Comparison of ENCODE assay signal across 7 cellular contexts in genomic region chr14:103334644-103335603, GRCh38. TPM values are rescaled to one million over a fixed set of nuclear protein-coding genes. Genes with fewer than 3 reads are reported as not detected.
A peak's percentile ranks its signal among the peaks of the same experiment; 100 is the strongest.
DNase-seq lines count a peak whose midpoint lies in the region; ATAC-seq, FAIRE-seq and TF ChIP-seq lines count a peak whose summit lies in the region.

No MANE protein-coding gene starts in this region.

- H3K27ac ChIP-seq in H1 (ENCODE audit: low read depth, low read length) = peak overlapping the region; percentile 98; the same call in 1 of the 2 replicates

- peak overlapping the region; percentile 100 for H4K8ac ChIP-seq in H1 (ENCODE audit: extremely low read depth, insufficient read depth, low read length)

- no peak overlapping the region for H3K18ac ChIP-seq in H1 (ENCODE audit: extremely low read depth, low read length)

- peaks cover 6% of the 10 kb centered on the region; the same call in 1 of the 2 replicates for H3K23me2 ChIP-seq in H1 (ENCODE audit: low read depth, low read length)

- 4% methylated on average over 60 of the region's 97 CpGs; no CpG with 5 or more reads in 1 of the 2 experiments for WGBS in H1 (ENCODE audit: extremely low coverage in 1 of 2, insufficient coverage in 1 of 2, insufficient read length in 1 of 2, insufficient replicate concordance in 2 of 2, low coverage in 1 of 2, low lambda C conversion rate in 2 of 2, missing lambda C conversion rate in 1 of 2), 2 experiments

- H4K5ac ChIP-seq in H1 (ENCODE audit: insufficient read length, low read depth, low read length) = peak overlapping the region; percentile 90

- peak overlapping the region; percentile 11 for H4K91ac ChIP-seq in H1 (replicated peaks; ENCODE audit: insufficient read length, low read length)

- peaks cover 8 to 38% of the 10 kb centered on the region in 2 experiments; a peak in 3 of 4 replicates for H3K79me2 ChIP-seq in H1 (ENCODE audit: control insufficient read depth in 1 of 2, insufficient read depth in 2 of 2, low read length in 2 of 2)

- peak overlapping the region; percentile 90 to 92 (median 91) for H3K4me3 ChIP-seq in H1 (ENCODE audit: extremely low read depth in 1 of 4, insufficient read depth in 2 of 4, low read depth in 3 of 4, low read length in 4 of 4)

- no peak overlapping the region for H2AFZ ChIP-seq in H1 (ENCODE audit: low read length)

- H3K4me1 ChIP-seq in H1 (replicated peaks in 1 of 4; ENCODE audit: control insufficient read depth in 3 of 4, insufficient read depth in 4 of 4, low read length in 3 of 4) = peaks cover 0 to 6% (median 3%) of the 10 kb centered on the region in 4 experiments; a peak in 4 of 7 replicates

- H2BK120ac ChIP-seq in H1 (replicated peaks; ENCODE audit: low read depth, low read length) = no peak overlapping the region

- no peak for TF ChIP-seq EP300 in H1 (IDR thresholded peaks at IDR 0.05; ENCODE audit: borderline replicate concordance in 1 of 2, low read depth in 2 of 2, low read length in 2 of 2)

- FAIRE-seq in H1 (lab: Jason Lieb, UNC) = no peak

- no peak overlapping the region for H3K14ac ChIP-seq in H1 (ENCODE audit: insufficient read length)

- peaks cover 17 to 25% of the 10 kb centered on the region in 2 experiments for H4K20me1 ChIP-seq in H1 (replicated peaks in 1 of 2; ENCODE audit: control insufficient read depth in 1 of 2, insufficient read depth in 2 of 2, low read length in 2 of 2)

- peaks cover 35 to 48% (median 45%) of the 10 kb centered on the region in 4 experiments for H3K36me3 ChIP-seq in H1 (ENCODE audit: control insufficient read depth in 2 of 4, insufficient read depth in 4 of 4, low read length in 3 of 4)

- H3K4me2 ChIP-seq in H1 (ENCODE audit: insufficient read depth in 1 of 2, low read depth in 2 of 2, low read length in 2 of 2) = peak overlapping the region; percentile 87 to 96

- no peak for TF ChIP-seq CTCF in H1 (IDR thresholded peaks at IDR 0.05; ENCODE audit: control extremely low read depth in 1 of 3, insufficient read depth in 1 of 3, low read depth in 1 of 3, low read length in 3 of 3)

- peak overlapping the region; percentile 97 to 100 (median 98) for H3K9ac ChIP-seq in H1 (replicated peaks in 1 of 4; ENCODE audit: extremely low read depth in 1 of 4, low read depth in 3 of 4, low read length in 3 of 4)

- H3K79me1 ChIP-seq in H1 (ENCODE audit: low read depth, low read length) = peaks cover 5% of the 10 kb centered on the region

- POLR2A ChIA-PET in H1 (lab: Charles Lee; ENCODE audit: partially characterized antibody) = interaction anchor here (0.7 to 16.0 kb wide), 33 partner anchors 11 to 360 kb away, joined by 3 to 247 read pairs (median 4); partner anchors contain the start of genes BAG5, CKB, COA8 and MARK3

- peak overlapping the region; percentile 19 for H3K56ac ChIP-seq in H1 (replicated peaks; ENCODE audit: insufficient read length, low read depth, low read length)

- no peaks in the 10 kb centered on the region for H3K9me3 ChIP-seq in H1 (ENCODE audit: insufficient read depth in 2 of 2, low read depth in 1 of 2, low read length in 1 of 2)

- no peak overlapping the region for H2BK12ac ChIP-seq in H1 (ENCODE audit: low read depth, low read length)

- CTCF ChIA-PET in H1 (lab: Charles Lee; ENCODE audit: partially characterized antibody) = interaction anchor here (0.6 to 1.4 kb wide), 2 partner anchors 37 to 261 kb away, joined by 3 to 4 read pairs; no protein-coding TSS in a partner anchor

- H2BK20ac ChIP-seq in H1 (ENCODE audit: low read length) = no peak overlapping the region

- DNase-seq in NCI-H69 (lab: John Stamatoyannopoulos, UW) (peak; percentile 93), H1 (ENCODE audit: low read depth in 1 of 2, low spot score in 2 of 2) (no peak), mesenteric fat pad (ENCODE audit: low spot score) (peak; percentile 95)
- peak; percentile 39 for DNase-seq in activated CD8-positive, alpha-beta memory T cell treated with anti-CD3 and anti-CD28 coated beads, Interleukin-2, amount 50 U/mL, for 1 hour (ENCODE audit: extremely low read depth)
- DNase-seq in stimulated activated CD8-positive, alpha-beta memory T cell treated with anti-CD3 and anti-CD28 coated beads, Interleukin-12 subunit alpha, Interleukin-12 subunit beta, amount 100 ng/mL, for 1 hour (ENCODE audit: low read depth) = peak; percentile 63

- H2BK5ac ChIP-seq in H1 (ENCODE audit: low read depth, low read length) = peak overlapping the region; percentile 94; the same call in 1 of the 2 replicates

- no peak overlapping the region for H3K23ac ChIP-seq in H1 (ENCODE audit: insufficient read length)

- no peak overlapping the region for H2BK15ac ChIP-seq in H1 (ENCODE audit: low read length)

- H3K27me3 ChIP-seq in H1 (replicated peaks in 1 of 4; ENCODE audit: control insufficient read depth in 3 of 4, extremely low read depth in 1 of 4, insufficient read depth in 3 of 4, low read length in 3 of 4) = no peaks in the 10 kb centered on the region

- no peak overlapping the region for H3K4ac ChIP-seq in H1 (replicated peaks; ENCODE audit: insufficient read length, low read depth, low read length)

- ATAC-seq in GM18511 (IDR thresholded peaks at IDR 0.05; ENCODE audit: unreplicated experiment) (peak; percentile 33), HG02678 (IDR thresholded peaks at IDR 0.05; ENCODE audit: unreplicated experiment) (peak; percentile 23)

- TF ChIP-seq RAD21 in H1 (IDR thresholded peaks at IDR 0.05 in 1 of 2, conservative IDR thresholded peaks at IDR 0.05 in 1 of 2; ENCODE audit: low read depth in 2 of 2, low read length in 2 of 2) = no peak

- H2AK5ac ChIP-seq in H1 (ENCODE audit: low read depth, low read length) = no peak overlapping the region

- TF ChIP-seq POLR2A in H1 (IDR thresholded peaks at IDR 0.05; ENCODE audit: control extremely low read depth in 1 of 2, low read depth in 2 of 2, low read length in 2 of 2) = 0 out of 3 replicates have a peak, but pooled peaks of 1 of the 2 experiments have one; percentile 26

TF ChIP-seq in H1, 55 proteins besides CTCF, POLR2A, EP300 and RAD21 (continues in another document):
- no peak for TF ChIP-seq TAF1 (IDR thresholded peaks at IDR 0.05; ENCODE audit: low read depth, low read length)
- no peak for TF ChIP-seq PHF8 (conservative IDR thresholded peaks at IDR 0.05; ENCODE audit: low read depth, low read length)
- peak; percentile 82; the same call in 1 of the 2 replicates for TF ChIP-seq POLR2AphosphoS5 (IDR thresholded peaks at IDR 0.05; ENCODE audit: low read depth, low read length)
- TF ChIP-seq SIX5 (IDR thresholded peaks at IDR 0.05; ENCODE audit: low read depth, low read length) = no peak
- TF ChIP-seq YY1 (IDR thresholded peaks at IDR 0.05; ENCODE audit: low read depth, low read length) = no peak
- TF ChIP-seq TBP (IDR thresholded peaks at IDR 0.05; ENCODE audit: low read depth, low read length) = no peak
- TF ChIP-seq CEBPB (IDR thresholded peaks at IDR 0.05; ENCODE audit: low read depth, low read length) = no peak
- TF ChIP-seq ZNF274 (IDR thresholded peaks at IDR 0.05; ENCODE audit: borderline replicate concordance, extremely low read depth, low read length) = no peak
- no peak for TF ChIP-seq CHD2 (IDR thresholded peaks at IDR 0.05; ENCODE audit: low read length)
- TF ChIP-seq, protein P1, sequence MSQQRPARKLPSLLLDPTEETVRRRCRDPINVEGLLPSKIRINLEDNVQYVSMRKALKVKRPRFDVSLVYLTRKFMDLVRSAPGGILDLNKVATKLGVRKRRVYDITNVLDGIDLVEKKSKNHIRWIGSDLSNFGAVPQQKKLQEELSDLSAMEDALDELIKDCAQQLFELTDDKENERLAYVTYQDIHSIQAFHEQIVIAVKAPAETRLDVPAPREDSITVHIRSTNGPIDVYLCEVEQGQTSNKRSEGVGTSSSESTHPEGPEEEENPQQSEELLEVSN (IDR thresholded peaks at IDR 0.05) = no peak
- TF ChIP-seq SIRT6 (IDR thresholded peaks at IDR 0.05; ENCODE audit: low read length) = no peak
- TF ChIP-seq TEAD4 (IDR thresholded peaks at IDR 0.05; ENCODE audit: low read depth, low read length) = no peak
- TF ChIP-seq KDM4A (IDR thresholded peaks at IDR 0.05; ENCODE audit: low read depth, low read length, severe bottlenecking) = peak; percentile 11
- peak; percentile 53; the same call in 1 of the 2 replicates for TF ChIP-seq JUND (IDR thresholded peaks at IDR 0.05; ENCODE audit: low read length)
- no peak for TF ChIP-seq RFX5 (IDR thresholded peaks at IDR 0.05; ENCODE audit: borderline replicate concordance, low read depth, low read length)
- no peak for TF ChIP-seq BACH1 (IDR thresholded peaks at IDR 0.05; ENCODE audit: low read length)
- TF ChIP-seq POU5F1 (IDR thresholded peaks at IDR 0.05; ENCODE audit: low read depth, low read length) = no peak
- TF ChIP-seq RBBP5 (IDR thresholded peaks at IDR 0.05; ENCODE audit: borderline replicate concordance, low read depth, low read length) = 0 out of 2 replicates have a peak, but pooled peaks have one; percentile 12
- no peak for TF ChIP-seq EZH2 (IDR thresholded peaks at IDR 0.05; ENCODE audit: low read depth, low read length, severe bottlenecking)
- peak; percentile 60 for TF ChIP-seq SAP30 (IDR thresholded peaks at IDR 0.05; ENCODE audit: insufficient read depth, insufficient replicate concordance, low read length)

RNA-seq across cellular contexts. Expression of gene EIF5, which starts 0.9 kb away (rescaled TPM):
- 323 and 328 TPM in 2 replicates for total RNA-seq in H1 (2021; fragmentation: NEBNext Ultra II Directional; extraction: Animal tissue kit (Norgen Biotek cat#: 25700))
- polyA plus RNA-seq in H1 (2011; rRNA removed) = 179 and 184 TPM in 2 replicates
- polyA plus RNA-seq in H1 (2011; cell fraction: cytosol; rRNA removed) = 254 TPM
- 169 TPM for polyA plus RNA-seq in H1 (2011; cell fraction: nucleus; rRNA removed)
- 243 to 415 TPM (median 345 TPM) in 4 replicates for polyA plus RNA-seq in H1 (2012, experiment 1 of 2)
- 24.0 TPM for polyA plus RNA-seq in H1 (2012, experiment 2 of 2)
- polyA plus RNA-seq in H1 (2013, experiment 1 of 2) = 314 TPM
- polyA plus RNA-seq in H1 (2013, experiment 2 of 2) = 325 TPM
- polyA minus RNA-seq in H1 (2011; rRNA and poly(A)+ RNA removed) = 277 and 334 TPM in 2 replicates
- polyA minus RNA-seq in H1 (2011; cell fraction: cytosol; rRNA and poly(A)+ RNA removed) = 213 TPM
- 361 TPM for polyA minus RNA-seq in H1 (2011; cell fraction: nucleus; rRNA and poly(A)+ RNA removed)
- 267 TPM for total RNA-seq in mesenteric fat pad

RNA-seq across cellular contexts. Expression of gene MARK3, which starts 50.3 kb away (rescaled TPM):
- total RNA-seq in H1 (2021; fragmentation: NEBNext Ultra II Directional; extraction: Animal tissue kit (Norgen Biotek cat#: 25700)) = 76.6 and 76.9 TPM in 2 replicates
- polyA plus RNA-seq in H1 (2011; rRNA removed) = 37.6 and 39.4 TPM in 2 replicates
- polyA plus RNA-seq in H1 (2011; cell fraction: cytosol; rRNA removed) = 58.3 TPM
- polyA plus RNA-seq in H1 (2011; cell fraction: nucleus; rRNA removed) = 56.3 TPM
- polyA plus RNA-seq in H1 (2012, experiment 1 of 2) = 59.9 to 69.8 TPM (median 62.5 TPM) in 4 replicates
- polyA plus RNA-seq in H1 (2012, experiment 2 of 2) = 9.7 TPM
- polyA plus RNA-seq in H1 (2013, experiment 1 of 2) = 42.6 TPM
- polyA plus RNA-seq in H1 (2013, experiment 2 of 2) = 40.8 TPM
- polyA minus RNA-seq in H1 (2011; rRNA and poly(A)+ RNA removed) = 67.6 and 67.8 TPM in 2 replicates
- polyA minus RNA-seq in H1 (2011; cell fraction: cytosol; rRNA and poly(A)+ RNA removed) = 37.8 TPM
- 75.3 TPM for polyA minus RNA-seq in H1 (2011; cell fraction: nucleus; rRNA and poly(A)+ RNA removed)
- total RNA-seq in mesenteric fat pad = 78.3 TPM

Comparison
In these comparisons a context has a peak if more than half of its experiments do, and no peak if none do; other contexts are left out.
1. DNase-seq: peak in NCI-H69 (single experiment), activated CD8-positive, alpha-beta memory T cell treated with anti-CD3 and anti-CD28 coated beads, Interleukin-2, amount 50 U/mL, for 1 hour (single experiment), mesenteric fat pad (single experiment) and stimulated activated CD8-positive, alpha-beta memory T cell treated with anti-CD3 and anti-CD28 coated beads, Interleukin-12 subunit alpha, Interleukin-12 subunit beta, amount 100 ng/mL, for 1 hour (single experiment); none in H1 (0 of 2).